1 cellular context compared by ENCODE assay signal in the genomic region with DNA sequence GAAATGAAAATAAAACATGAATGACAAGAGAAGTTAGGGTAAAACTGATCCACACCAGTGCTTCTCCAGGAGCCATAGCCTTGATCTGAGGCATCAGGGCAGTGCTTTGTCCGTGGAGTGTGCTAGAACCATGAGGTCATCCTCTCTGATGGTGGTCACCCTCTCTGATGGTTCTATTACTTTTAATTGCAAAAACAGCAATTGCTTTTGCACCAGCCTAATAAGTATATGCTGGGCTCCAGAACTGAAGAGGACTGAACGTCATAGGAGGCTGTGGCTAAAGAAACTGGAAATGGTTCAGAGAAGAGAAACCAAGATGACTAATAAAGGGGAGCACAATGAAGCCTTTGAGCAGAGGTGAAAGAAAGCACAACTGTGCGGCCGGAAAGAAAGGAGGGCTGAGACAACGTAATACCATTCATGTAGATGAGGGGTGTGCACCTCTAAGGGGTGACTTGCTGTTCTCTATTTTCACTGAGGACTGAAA.
TF ChIP-seq lines count a peak whose summit lies in the region.

No MANE protein-coding gene starts in this region.

TF ChIP-seq in GM12878, 131 proteins besides CTCF, POLR2A, EP300 and RAD21 (continued from another document and continues in another):
- TF ChIP-seq, protein P1, sequence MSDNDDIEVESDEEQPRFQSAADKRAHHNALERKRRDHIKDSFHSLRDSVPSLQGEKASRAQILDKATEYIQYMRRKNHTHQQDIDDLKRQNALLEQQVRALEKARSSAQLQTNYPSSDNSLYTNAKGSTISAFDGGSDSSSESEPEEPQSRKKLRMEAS (IDR thresholded peaks at IDR 0.05; ENCODE audit: low read depth, low read length): no peak; the same call in 1 of the 2 replicates
- TF ChIP-seq BCL11A (IDR thresholded peaks at IDR 0.05; ENCODE audit: low read depth, low read length): peak; percentile 84; the same call in 1 of the 2 replicates
- TF ChIP-seq HCFC1 (IDR thresholded peaks at IDR 0.05; ENCODE audit: low read length): no peak
- no peak for TF ChIP-seq HDAC6 (IDR thresholded peaks at IDR 0.05; ENCODE audit: unreplicated experiment)
- TF ChIP-seq SRF (IDR thresholded peaks at IDR 0.05; ENCODE audit: low read depth in 2 of 2, low read length in 2 of 2): 0 out of 4 replicates have a peak, but pooled peaks of 1 of the 2 experiments have one; percentile 6
- peak; percentile 71 for TF ChIP-seq EED (IDR thresholded peaks at IDR 0.05; ENCODE audit: low read depth)
- TF ChIP-seq ZNF384 (IDR thresholded peaks at IDR 0.05; ENCODE audit: borderline replicate concordance, low read depth, low read length): no peak; the same call in 1 of the 2 replicates
- TF ChIP-seq ESRRA (IDR thresholded peaks at IDR 0.05; ENCODE audit: low read length): no peak
- TF ChIP-seq, protein P2, sequence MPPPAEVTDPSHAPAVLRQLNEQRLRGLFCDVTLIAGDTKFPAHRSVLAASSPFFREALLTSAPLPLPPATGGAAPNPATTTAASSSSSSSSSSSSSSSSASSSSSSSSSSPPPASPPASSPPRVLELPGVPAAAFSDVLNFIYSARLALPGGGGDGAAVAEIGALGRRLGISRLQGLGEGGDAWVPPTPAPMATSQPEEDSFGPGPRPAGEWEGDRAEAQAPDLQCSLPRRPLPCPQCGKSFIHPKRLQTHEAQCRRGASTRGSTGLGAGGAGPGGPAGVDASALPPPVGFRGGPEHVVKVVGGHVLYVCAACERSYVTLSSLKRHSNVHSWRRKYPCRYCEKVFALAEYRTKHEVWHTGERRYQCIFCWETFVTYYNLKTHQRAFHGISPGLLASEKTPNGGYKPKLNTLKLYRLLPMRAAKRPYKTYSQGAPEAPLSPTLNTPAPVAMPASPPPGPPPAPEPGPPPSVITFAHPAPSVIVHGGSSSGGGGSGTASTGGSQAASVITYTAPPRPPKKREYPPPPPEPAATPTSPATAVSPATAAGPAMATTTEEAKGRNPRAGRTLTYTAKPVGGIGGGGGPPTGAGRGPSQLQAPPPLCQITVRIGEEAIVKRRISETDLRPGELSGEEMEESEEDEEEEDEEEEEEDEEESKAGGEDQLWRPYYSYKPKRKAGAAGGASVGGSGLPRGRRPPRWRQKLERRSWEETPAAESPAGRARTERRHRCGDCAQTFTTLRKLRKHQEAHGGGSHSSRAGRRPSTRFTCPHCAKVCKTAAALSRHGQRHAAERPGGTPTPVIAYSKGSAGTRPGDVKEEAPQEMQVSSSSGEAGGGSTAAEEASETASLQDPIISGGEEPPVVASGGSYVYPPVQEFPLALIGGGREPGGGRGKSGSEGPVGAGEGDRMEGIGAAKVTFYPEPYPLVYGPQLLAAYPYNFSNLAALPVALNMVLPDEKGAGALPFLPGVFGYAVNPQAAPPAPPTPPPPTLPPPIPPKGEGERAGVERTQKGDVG (CRISPR knock-in tag; IDR thresholded peaks at IDR 0.05): no peak
- no peak; the same call in 1 of the 2 replicates for TF ChIP-seq IRF4 (IDR thresholded peaks at IDR 0.05; ENCODE audit: low read depth, low read length)
- TF ChIP-seq, protein P3, sequence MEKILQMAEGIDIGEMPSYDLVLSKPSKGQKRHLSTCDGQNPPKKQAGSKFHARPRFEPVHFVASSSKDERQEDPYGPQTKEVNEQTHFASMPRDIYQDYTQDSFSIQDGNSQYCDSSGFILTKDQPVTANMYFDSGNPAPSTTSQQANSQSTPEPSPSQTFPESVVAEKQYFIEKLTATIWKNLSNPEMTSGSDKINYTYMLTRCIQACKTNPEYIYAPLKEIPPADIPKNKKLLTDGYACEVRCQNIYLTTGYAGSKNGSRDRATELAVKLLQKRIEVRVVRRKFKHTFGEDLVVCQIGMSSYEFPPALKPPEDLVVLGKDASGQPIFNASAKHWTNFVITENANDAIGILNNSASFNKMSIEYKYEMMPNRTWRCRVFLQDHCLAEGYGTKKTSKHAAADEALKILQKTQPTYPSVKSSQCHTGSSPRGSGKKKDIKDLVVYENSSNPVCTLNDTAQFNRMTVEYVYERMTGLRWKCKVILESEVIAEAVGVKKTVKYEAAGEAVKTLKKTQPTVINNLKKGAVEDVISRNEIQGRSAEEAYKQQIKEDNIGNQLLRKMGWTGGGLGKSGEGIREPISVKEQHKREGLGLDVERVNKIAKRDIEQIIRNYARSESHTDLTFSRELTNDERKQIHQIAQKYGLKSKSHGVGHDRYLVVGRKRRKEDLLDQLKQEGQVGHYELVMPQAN (conservative IDR thresholded peaks at IDR 0.05): no peak
- TF ChIP-seq FOXK2 (IDR thresholded peaks at IDR 0.05): no peak
- no peak for TF ChIP-seq TARDBP (IDR thresholded peaks at IDR 0.05; ENCODE audit: borderline replicate concordance)
- TF ChIP-seq CREM (IDR thresholded peaks at IDR 0.05; ENCODE audit: low read depth): peak; percentile 93
- peak; percentile 76; the same call in 1 of the 2 replicates for TF ChIP-seq CHD2 (IDR thresholded peaks at IDR 0.05; ENCODE audit: borderline replicate concordance, low read depth, low read length)
- TF ChIP-seq TCF12 (IDR thresholded peaks at IDR 0.05; ENCODE audit: low read depth, low read length): 0 out of 2 replicates have a peak, but pooled peaks have one; percentile 8
- no peak for TF ChIP-seq SMAD5 (IDR thresholded peaks at IDR 0.05; ENCODE audit: low read depth)
- TF ChIP-seq, protein P4, sequence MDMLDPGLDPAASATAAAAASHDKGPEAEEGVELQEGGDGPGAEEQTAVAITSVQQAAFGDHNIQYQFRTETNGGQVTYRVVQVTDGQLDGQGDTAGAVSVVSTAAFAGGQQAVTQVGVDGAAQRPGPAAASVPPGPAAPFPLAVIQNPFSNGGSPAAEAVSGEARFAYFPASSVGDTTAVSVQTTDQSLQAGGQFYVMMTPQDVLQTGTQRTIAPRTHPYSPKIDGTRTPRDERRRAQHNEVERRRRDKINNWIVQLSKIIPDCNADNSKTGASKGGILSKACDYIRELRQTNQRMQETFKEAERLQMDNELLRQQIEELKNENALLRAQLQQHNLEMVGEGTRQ (IDR thresholded peaks at IDR 0.05; ENCODE audit: borderline replicate concordance, low read depth, low read length): no peak
- TF ChIP-seq NFIC (IDR thresholded peaks at IDR 0.05; ENCODE audit: low read depth, low read length): peak; percentile 85
- no peak for TF ChIP-seq NRF1 (conservative IDR thresholded peaks at IDR 0.05; ENCODE audit: low read depth, low read length)
- TF ChIP-seq STAT1 (conservative IDR thresholded peaks at IDR 0.05): no peak
- peak; percentile 87 for TF ChIP-seq CREB1 (IDR thresholded peaks at IDR 0.05; ENCODE audit: low read depth)
- TF ChIP-seq HDGF (IDR thresholded peaks at IDR 0.05): no peak
- TF ChIP-seq, protein P5, sequence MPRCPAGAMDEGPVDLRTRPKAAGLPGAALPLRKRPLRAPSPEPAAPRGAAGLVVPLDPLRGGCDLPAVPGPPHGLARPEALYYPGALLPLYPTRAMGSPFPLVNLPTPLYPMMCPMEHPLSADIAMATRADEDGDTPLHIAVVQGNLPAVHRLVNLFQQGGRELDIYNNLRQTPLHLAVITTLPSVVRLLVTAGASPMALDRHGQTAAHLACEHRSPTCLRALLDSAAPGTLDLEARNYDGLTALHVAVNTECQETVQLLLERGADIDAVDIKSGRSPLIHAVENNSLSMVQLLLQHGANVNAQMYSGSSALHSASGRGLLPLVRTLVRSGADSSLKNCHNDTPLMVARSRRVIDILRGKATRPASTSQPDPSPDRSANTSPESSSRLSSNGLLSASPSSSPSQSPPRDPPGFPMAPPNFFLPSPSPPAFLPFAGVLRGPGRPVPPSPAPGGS (IDR thresholded peaks at IDR 0.05; ENCODE audit: borderline replicate concordance, insufficient read depth, low read depth, low read length, poor library complexity, severe bottlenecking): no peak
- TF ChIP-seq CBFB (IDR thresholded peaks at IDR 0.05; ENCODE audit: low read depth): peak; percentile 53; the same call in 1 of the 2 replicates
- TF ChIP-seq, protein P6, sequence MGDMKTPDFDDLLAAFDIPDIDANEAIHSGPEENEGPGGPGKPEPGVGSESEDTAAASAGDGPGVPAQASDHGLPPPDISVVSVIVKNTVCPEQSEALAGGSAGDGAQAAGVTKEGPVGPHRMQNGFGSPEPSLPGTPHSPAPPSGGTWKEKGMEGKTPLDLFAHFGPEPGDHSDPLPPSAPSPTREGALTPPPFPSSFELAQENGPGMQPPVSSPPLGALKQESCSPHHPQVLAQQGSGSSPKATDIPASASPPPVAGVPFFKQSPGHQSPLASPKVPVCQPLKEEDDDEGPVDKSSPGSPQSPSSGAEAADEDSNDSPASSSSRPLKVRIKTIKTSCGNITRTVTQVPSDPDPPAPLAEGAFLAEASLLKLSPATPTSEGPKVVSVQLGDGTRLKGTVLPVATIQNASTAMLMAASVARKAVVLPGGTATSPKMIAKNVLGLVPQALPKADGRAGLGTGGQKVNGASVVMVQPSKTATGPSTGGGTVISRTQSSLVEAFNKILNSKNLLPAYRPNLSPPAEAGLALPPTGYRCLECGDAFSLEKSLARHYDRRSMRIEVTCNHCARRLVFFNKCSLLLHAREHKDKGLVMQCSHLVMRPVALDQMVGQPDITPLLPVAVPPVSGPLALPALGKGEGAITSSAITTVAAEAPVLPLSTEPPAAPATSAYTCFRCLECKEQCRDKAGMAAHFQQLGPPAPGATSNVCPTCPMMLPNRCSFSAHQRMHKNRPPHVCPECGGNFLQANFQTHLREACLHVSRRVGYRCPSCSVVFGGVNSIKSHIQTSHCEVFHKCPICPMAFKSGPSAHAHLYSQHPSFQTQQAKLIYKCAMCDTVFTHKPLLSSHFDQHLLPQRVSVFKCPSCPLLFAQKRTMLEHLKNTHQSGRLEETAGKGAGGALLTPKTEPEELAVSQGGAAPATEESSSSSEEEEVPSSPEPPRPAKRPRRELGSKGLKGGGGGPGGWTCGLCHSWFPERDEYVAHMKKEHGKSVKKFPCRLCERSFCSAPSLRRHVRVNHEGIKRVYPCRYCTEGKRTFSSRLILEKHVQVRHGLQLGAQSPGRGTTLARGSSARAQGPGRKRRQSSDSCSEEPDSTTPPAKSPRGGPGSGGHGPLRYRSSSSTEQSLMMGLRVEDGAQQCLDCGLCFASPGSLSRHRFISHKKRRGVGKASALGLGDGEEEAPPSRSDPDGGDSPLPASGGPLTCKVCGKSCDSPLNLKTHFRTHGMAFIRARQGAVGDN (IDR thresholded peaks at IDR 0.05): no peak
- TF ChIP-seq STAT3 (IDR thresholded peaks at IDR 0.05; ENCODE audit: low read depth, low read length): peak; percentile 63; the same call in 1 of the 2 replicates
- peak; percentile 68; the same call in 1 of the 2 replicates for TF ChIP-seq FOXM1 (IDR thresholded peaks at IDR 0.05; ENCODE audit: low read depth, low read length)
- TF ChIP-seq, protein P7, sequence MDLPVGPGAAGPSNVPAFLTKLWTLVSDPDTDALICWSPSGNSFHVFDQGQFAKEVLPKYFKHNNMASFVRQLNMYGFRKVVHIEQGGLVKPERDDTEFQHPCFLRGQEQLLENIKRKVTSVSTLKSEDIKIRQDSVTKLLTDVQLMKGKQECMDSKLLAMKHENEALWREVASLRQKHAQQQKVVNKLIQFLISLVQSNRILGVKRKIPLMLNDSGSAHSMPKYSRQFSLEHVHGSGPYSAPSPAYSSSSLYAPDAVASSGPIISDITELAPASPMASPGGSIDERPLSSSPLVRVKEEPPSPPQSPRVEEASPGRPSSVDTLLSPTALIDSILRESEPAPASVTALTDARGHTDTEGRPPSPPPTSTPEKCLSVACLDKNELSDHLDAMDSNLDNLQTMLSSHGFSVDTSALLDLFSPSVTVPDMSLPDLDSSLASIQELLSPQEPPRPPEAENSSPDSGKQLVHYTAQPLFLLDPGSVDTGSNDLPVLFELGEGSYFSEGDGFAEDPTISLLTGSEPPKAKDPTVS (IDR thresholded peaks at IDR 0.05; ENCODE audit: low read depth, low read length): no peak
- TF ChIP-seq SIX5 (IDR thresholded peaks at IDR 0.05; ENCODE audit: low read depth, low read length, severe bottlenecking): no peak
- TF ChIP-seq, protein P8, sequence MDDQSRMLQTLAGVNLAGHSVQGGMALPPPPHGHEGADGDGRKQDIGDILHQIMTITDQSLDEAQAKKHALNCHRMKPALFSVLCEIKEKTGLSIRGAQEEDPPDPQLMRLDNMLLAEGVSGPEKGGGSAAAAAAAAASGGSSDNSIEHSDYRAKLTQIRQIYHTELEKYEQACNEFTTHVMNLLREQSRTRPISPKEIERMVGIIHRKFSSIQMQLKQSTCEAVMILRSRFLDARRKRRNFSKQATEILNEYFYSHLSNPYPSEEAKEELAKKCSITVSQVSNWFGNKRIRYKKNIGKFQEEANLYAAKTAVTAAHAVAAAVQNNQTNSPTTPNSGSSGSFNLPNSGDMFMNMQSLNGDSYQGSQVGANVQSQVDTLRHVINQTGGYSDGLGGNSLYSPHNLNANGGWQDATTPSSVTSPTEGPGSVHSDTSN (IDR thresholded peaks at IDR 0.05; ENCODE audit: insufficient replicate concordance, low read depth, low read length): no peak
- TF ChIP-seq RUNX3 (IDR thresholded peaks at IDR 0.05; ENCODE audit: low read length): peak; percentile 92
- no peak for TF ChIP-seq MXI1 (IDR thresholded peaks at IDR 0.05; ENCODE audit: low read depth, low read length)
- peak; percentile 76 for TF ChIP-seq SPI1 (IDR thresholded peaks at IDR 0.05; ENCODE audit: borderline replicate concordance, insufficient read depth, low read depth, low read length)
- TF ChIP-seq RFX5 (IDR thresholded peaks at IDR 0.05; ENCODE audit: low read depth, low read length): no peak
- TF ChIP-seq KLF5 (IDR thresholded peaks at IDR 0.05; ENCODE audit: partially characterized antibody): peak; percentile 31
- TF ChIP-seq, protein P9, sequence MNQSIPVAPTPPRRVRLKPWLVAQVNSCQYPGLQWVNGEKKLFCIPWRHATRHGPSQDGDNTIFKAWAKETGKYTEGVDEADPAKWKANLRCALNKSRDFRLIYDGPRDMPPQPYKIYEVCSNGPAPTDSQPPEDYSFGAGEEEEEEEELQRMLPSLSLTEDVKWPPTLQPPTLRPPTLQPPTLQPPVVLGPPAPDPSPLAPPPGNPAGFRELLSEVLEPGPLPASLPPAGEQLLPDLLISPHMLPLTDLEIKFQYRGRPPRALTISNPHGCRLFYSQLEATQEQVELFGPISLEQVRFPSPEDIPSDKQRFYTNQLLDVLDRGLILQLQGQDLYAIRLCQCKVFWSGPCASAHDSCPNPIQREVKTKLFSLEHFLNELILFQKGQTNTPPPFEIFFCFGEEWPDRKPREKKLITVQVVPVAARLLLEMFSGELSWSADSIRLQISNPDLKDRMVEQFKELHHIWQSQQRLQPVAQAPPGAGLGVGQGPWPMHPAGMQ (IDR thresholded peaks at IDR 0.05; ENCODE audit: borderline replicate concordance): no peak
